In genomic region chr16:54325616-54326265, GRCh38 we compare ENCODE assay signal across 21 cellular contexts. TPM values are rescaled to one million over a fixed set of nuclear protein-coding genes. Genes with fewer than 3 reads are reported as not detected.
"Had no signal": no experiment of that assay in that cellular context is flagged by ENCODE, and none has a peak within 500 bp of the region (broad histone marks: within the 10 kb centered on the region; RNA-seq: fewer than 3 reads in every experiment).

No MANE protein-coding gene starts in this region.

- H3K4me3 ChIP-seq: cardiac muscle cell, lung, stomach, transverse colon had no signal

- H3K4me1 ChIP-seq: stomach, transverse colon had no signal

- H3K9me3 ChIP-seq: stomach, transverse colon had no signal

- H3K27ac ChIP-seq: cardiac muscle cell, epithelial cell of prostate, stomach, transverse colon had no signal

- H3K36me3 ChIP-seq: cardiac muscle cell, stomach, transverse colon had no signal

- ATAC-seq: activated CD4-positive, alpha-beta T cell treated with anti-CD3 and anti-CD28 coated beads for 36 hours; activated T-cell treated with anti-CD3 and anti-CD28 coated beads, Interleukin-2, amount 50 U/mL, for 72 hours; left colon; natural killer cell; stimulated activated memory B cell treated with anti-CD40 and anti-IgM and Interleukin-4, amounts not matched to agents 10 μg/mL and 1 μg/mL and 100 μg/mL, for 72 hours had no signal

- DNase-seq: activated B cell treated with CpG ODN at 0.5 μM for 24 hours; activated CD4-positive, alpha-beta T cell treated with anti-CD3 and anti-CD28 coated beads for 36 hours; activated CD4-positive, alpha-beta T cell treated with anti-CD3 and anti-CD28 coated beads, Interleukin-2, amount 50 U/mL, for 48 hours; activated effector memory CD4-positive, alpha-beta T cell treated with anti-CD3 and anti-CD28 coated beads, Interleukin-2, amount 50 U/mL, for 16 hours; activated naive CD4-positive, alpha-beta T cell treated with anti-CD3 and anti-CD28 coated beads, Interleukin-2, amount 10 ng/mL, durations not matched to agents 7 days and 5 days; activated T-cell treated with anti-CD3 and anti-CD28 coated beads, Interleukin-2, amount 50 U/mL, for 72 hours; amygdala; left colon; natural killer cell; retina; small intestine; stimulated activated CD4-positive, alpha-beta T cell treated with anti-CD3 and anti-CD28 coated beads, Interleukin-15, amount 100 ng/mL, for 24 hours; stomach; T1000; transverse colon had no signal

- H3K27me3 ChIP-seq: cardiac muscle cell, stomach had no signal

RNA-seq across cellular contexts. Expression of gene IRX3, which starts 39.2 kb away (rescaled TPM):
- total RNA-seq: activated B cell treated with CpG ODN at 0.5 μM for 24 hours; activated CD4-positive, alpha-beta T cell treated with anti-CD3 and anti-CD28 coated beads for 36 hours; activated CD8-positive, alpha-beta memory T cell treated with anti-CD3 and anti-CD28 coated beads for 36 hours; natural killer cell; temporal lobe had no signal
